In the genomic region with DNA sequence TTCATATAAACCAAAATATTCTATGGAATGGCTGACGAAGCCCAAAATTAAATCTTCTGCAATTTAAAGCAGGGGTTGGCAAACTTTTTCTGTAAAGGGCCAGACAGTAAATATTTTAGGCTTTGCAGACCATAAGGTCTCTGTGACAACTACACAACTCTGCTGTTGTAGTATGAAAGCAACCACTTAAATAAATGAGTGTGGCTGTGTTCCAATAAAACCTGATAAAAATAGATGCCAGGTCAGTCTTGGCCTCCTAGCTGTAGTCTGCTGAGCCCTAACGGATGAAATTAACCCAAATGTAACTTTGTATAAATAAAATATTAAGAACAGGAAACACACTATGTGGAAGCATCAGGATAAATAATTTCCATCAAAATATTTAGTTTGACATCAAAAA, we compare ENCODE assay signal across 17 cellular contexts.
"Had no signal": no experiment of that assay in that cellular context is flagged by ENCODE, and none has a peak within 500 bp of the region (broad histone marks: within the 10 kb centered on the region; RNA-seq: fewer than 3 reads in every experiment).

No MANE protein-coding gene starts in this region.

- DNase-seq: activated CD4-positive, alpha-beta T cell treated with anti-CD3 and anti-CD28 coated beads for 4 hours; activated CD8-positive, alpha-beta T cell treated with anti-CD3 and anti-CD28 coated beads for 36 hours; activated effector memory CD4-positive, alpha-beta T cell treated with Interleukin-2 at 50 U/mL for 16 hours; activated T-cell treated with anti-CD3 and anti-CD28 coated beads, Interleukin-2, amount 50 U/mL, for 4 hours; effector CD8-positive, alpha-beta T cell; foreskin keratinocyte; head of caudate nucleus; left colon; naive thymus-derived CD4-positive, alpha-beta T cell; ovary; stimulated activated CD4-positive, alpha-beta T cell treated with anti-CD3 and anti-CD28 coated beads, Interleukin-4, amount 100 ng/mL, for 24 hours; stimulated activated naive CD4-positive, alpha-beta T cell; T-helper 17 cell had no signal

- H3K27me3 ChIP-seq: foreskin keratinocyte, ovary, tibial nerve, vagina had no signal

- H3K4me3 ChIP-seq: ovary, skin epidermis, tibial nerve, vagina had no signal

- ATAC-seq: activated CD8-positive, alpha-beta T cell treated with anti-CD3 and anti-CD28 coated beads for 36 hours; activated T-cell treated with anti-CD3 and anti-CD28 coated beads, Interleukin-2, amount 50 U/mL, for 4 hours; foreskin keratinocyte; left colon; naive thymus-derived CD4-positive, alpha-beta T cell; T-helper 17 cell; WTC11 had no signal

- H3K4me1 ChIP-seq: tibial nerve had no signal

- H3K36me3 ChIP-seq: ovary had no signal

- H3K27ac ChIP-seq: foreskin keratinocyte, ovary, skin epidermis, tibial nerve, vagina had no signal

- H3K9me3 ChIP-seq: ovary, tibial nerve, vagina had no signal
